In the genomic region with DNA sequence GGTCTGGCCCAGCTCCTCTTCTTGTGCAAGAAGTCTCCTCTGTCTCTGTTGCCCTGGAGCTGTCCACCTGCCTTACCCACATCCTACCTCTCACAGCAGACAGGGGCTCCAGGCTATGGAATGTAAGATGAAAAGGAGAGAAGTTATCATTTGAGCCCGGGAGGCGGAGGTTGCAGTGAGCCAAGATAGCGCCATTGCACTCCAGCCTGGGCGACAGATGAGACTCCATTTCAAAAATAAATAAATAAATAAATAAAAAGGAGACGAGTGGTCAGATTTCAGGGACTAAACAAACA, we compare ENCODE assay signal across 2 cellular contexts.
A peak's percentile ranks its signal among the peaks of the same experiment; 100 is the strongest.
TF ChIP-seq lines count a peak whose summit lies in the region.

No MANE protein-coding gene starts in this region.

TF ChIP-seq in K562, 482 proteins besides CTCF, POLR2A, EP300 and RAD21:
- TF ChIP-seq PTTG1 (tag; IDR thresholded peaks at IDR 0.05; ENCODE audit: low read depth) (no peak), KLF10 (CRISPR knock-in tag; IDR thresholded peaks at IDR 0.05) (no peak), KDM1A (IDR thresholded peaks at IDR 0.05) (no peak), CBX2 (IDR thresholded peaks at IDR 0.05; ENCODE audit: insufficient read depth, low read length, poor library complexity, severe bottlenecking) (no peak), RFX7 (CRISPR knock-in tag; IDR thresholded peaks at IDR 0.05) (no peak), SP1 (CRISPR knock-in tag; IDR thresholded peaks at IDR 0.05) (no peak), PKNOX1 (IDR thresholded peaks at IDR 0.05) (no peak), RFX1 (IDR thresholded peaks at IDR 0.05) (no peak), MEF2A (IDR thresholded peaks at IDR 0.05; ENCODE audit: control insufficient read depth, low read depth, low read length) (no peak), NFRKB (IDR thresholded peaks at IDR 0.05; ENCODE audit: low read depth) (no peak), KAT8 (IDR thresholded peaks at IDR 0.05; ENCODE audit: low read depth) (no peak), DEAF1 (CRISPR knock-in tag; IDR thresholded peaks at IDR 0.05) (no peak), HDAC6 (IDR thresholded peaks at IDR 0.05; ENCODE audit: low read depth, low read length) (no peak), ZFP30 (CRISPR knock-in tag; IDR thresholded peaks at IDR 0.05; ENCODE audit: borderline replicate concordance) (no peak), ZBTB1 (CRISPR knock-in tag; IDR thresholded peaks at IDR 0.05; ENCODE audit: borderline replicate concordance, low read depth) (no peak)
- TF ChIP-seq, protein P1, sequence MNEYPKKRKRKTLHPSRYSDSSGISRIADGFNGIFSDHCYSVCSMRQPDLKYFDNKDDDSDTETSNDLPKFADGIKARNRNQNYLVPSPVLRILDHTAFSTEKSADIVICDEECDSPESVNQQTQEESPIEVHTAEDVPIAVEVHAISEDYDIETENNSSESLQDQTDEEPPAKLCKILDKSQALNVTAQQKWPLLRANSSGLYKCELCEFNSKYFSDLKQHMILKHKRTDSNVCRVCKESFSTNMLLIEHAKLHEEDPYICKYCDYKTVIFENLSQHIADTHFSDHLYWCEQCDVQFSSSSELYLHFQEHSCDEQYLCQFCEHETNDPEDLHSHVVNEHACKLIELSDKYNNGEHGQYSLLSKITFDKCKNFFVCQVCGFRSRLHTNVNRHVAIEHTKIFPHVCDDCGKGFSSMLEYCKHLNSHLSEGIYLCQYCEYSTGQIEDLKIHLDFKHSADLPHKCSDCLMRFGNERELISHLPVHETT (CRISPR knock-in tag; conservative IDR thresholded peaks at IDR 0.05 in 1 of 2, IDR thresholded peaks at IDR 0.05 in 1 of 2): no peak
- TF ChIP-seq, protein P2, sequence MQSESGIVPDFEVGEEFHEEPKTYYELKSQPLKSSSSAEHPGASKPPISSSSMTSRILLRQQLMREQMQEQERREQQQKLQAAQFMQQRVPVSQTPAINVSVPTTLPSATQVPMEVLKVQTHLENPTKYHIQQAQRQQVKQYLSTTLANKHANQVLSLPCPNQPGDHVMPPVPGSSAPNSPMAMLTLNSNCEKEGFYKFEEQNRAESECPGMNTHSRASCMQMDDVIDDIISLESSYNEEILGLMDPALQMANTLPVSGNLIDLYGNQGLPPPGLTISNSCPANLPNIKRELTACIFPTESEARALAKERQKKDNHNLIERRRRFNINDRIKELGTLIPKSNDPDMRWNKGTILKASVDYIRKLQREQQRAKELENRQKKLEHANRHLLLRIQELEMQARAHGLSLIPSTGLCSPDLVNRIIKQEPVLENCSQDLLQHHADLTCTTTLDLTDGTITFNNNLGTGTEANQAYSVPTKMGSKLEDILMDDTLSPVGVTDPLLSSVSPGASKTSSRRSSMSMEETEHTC (IDR thresholded peaks at IDR 0.05): no peak
- TF ChIP-seq, protein P3, sequence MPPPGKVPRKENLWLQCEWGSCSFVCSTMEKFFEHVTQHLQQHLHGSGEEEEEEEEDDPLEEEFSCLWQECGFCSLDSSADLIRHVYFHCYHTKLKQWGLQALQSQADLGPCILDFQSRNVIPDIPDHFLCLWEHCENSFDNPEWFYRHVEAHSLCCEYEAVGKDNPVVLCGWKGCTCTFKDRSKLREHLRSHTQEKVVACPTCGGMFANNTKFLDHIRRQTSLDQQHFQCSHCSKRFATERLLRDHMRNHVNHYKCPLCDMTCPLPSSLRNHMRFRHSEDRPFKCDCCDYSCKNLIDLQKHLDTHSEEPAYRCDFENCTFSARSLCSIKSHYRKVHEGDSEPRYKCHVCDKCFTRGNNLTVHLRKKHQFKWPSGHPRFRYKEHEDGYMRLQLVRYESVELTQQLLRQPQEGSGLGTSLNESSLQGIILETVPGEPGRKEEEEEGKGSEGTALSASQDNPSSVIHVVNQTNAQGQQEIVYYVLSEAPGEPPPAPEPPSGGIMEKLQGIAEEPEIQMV (tag; conservative IDR thresholded peaks at IDR 0.05; ENCODE audit: low read depth): no peak

TF ChIP-seq in HepG2, 621 proteins besides CTCF, POLR2A, EP300 and RAD21:
- TF ChIP-seq ZBTB8A (CRISPR knock-in tag; IDR thresholded peaks at IDR 0.05; ENCODE audit: borderline replicate concordance, low read depth) (no peak), REST (IDR thresholded peaks at IDR 0.05; ENCODE audit: borderline replicate concordance in 1 of 2, low read depth in 1 of 2, low read length in 2 of 2) (0 out of 4 replicates have a peak, but pooled peaks of 1 of the 2 experiments have one; percentile 28), PBX2 (CRISPR knock-in tag; IDR thresholded peaks at IDR 0.05) (no peak), ZNF589 (CRISPR knock-in tag; conservative IDR thresholded peaks at IDR 0.05) (no peak), HES4 (CRISPR knock-in tag; IDR thresholded peaks at IDR 0.05; ENCODE audit: borderline replicate concordance) (no peak)
- TF ChIP-seq, protein P4, sequence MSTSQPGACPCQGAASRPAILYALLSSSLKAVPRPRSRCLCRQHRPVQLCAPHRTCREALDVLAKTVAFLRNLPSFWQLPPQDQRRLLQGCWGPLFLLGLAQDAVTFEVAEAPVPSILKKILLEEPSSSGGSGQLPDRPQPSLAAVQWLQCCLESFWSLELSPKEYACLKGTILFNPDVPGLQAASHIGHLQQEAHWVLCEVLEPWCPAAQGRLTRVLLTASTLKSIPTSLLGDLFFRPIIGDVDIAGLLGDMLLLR (CRISPR knock-in tag; IDR thresholded peaks at IDR 0.05): no peak
